ENCODE assay signal across 21 cellular contexts in genomic region chr22:47206819-47207218, GRCh38.
DNase-seq lines count a peak whose midpoint lies in the region; ATAC-seq, FAIRE-seq and TF ChIP-seq lines count a peak whose summit lies in the region.
"Had no signal": no experiment of that assay in that cellular context is flagged by ENCODE, and none has a peak within 500 bp of the region (broad histone marks: within the 10 kb centered on the region; RNA-seq: fewer than 3 reads in every experiment).

No MANE protein-coding gene starts in this region.

- H3K9me3 ChIP-seq in kidney (ENCODE audit: control insufficient read depth in 1 of 2, low read length in 2 of 2) (no peaks in the 10 kb centered on the region), small intestine (ENCODE audit: control insufficient read depth, low read depth) (no peaks in the 10 kb centered on the region), prostate gland (no peaks in the 10 kb centered on the region)
- H3K9me3 ChIP-seq: BLaER1 treated with 17β-estradiol and CSF1 and Interleukin-3, amounts not matched to agents 10 nM and 100 nM had no signal

- H3K27ac ChIP-seq in kidney (ENCODE audit: low read depth in 2 of 2, low read length in 2 of 2), result no peak overlapping the region
- no peak overlapping the region for H3K27ac ChIP-seq in small intestine (ENCODE audit: low read depth in 1 of 2, low read length in 1 of 2)
- no peak overlapping the region for H3K27ac ChIP-seq in prostate gland
- H3K27ac ChIP-seq: BLaER1 treated with 17β-estradiol and CSF1 and Interleukin-3, amounts not matched to agents 10 nM and 100 nM had no signal

- no peaks in the 10 kb centered on the region for H3K9me3 Mint-ChIP-seq in natural killer cell
- no peaks in the 10 kb centered on the region for H3K9me3 Mint-ChIP-seq in natural killer cell treated with Interleukin-12 subunit alpha and Interleukin-12 subunit beta and Interleukin-15 and Interleukin-18, amount 100 ng/mL, for 72 hours
- H3K9me3 Mint-ChIP-seq: CD8-positive, alpha-beta T cell had no signal

- no peak for TF ChIP-seq POLR2A in prostate gland (IDR thresholded peaks at IDR 0.05)

- no peaks in the 10 kb centered on the region for H3K4me1 Mint-ChIP-seq in natural killer cell
- H3K4me1 Mint-ChIP-seq in natural killer cell treated with Interleukin-12 subunit alpha and Interleukin-12 subunit beta and Interleukin-15 and Interleukin-18, amount 100 ng/mL, for 72 hours (ENCODE audit: low read depth in 2 of 2), result no peaks in the 10 kb centered on the region

- H3K4me1 ChIP-seq in kidney (ENCODE audit: control insufficient read depth in 1 of 2, insufficient read depth in 1 of 2, low read depth in 1 of 2, low read length in 2 of 2) (no peaks in the 10 kb centered on the region), small intestine (ENCODE audit: control insufficient read depth in 2 of 2, insufficient read depth in 1 of 2, low read depth in 1 of 2, low read length in 1 of 2) (no peaks in the 10 kb centered on the region), prostate gland (replicated peaks) (no peaks in the 10 kb centered on the region)
- H3K4me1 ChIP-seq: BLaER1 treated with 17β-estradiol and CSF1 and Interleukin-3, amounts not matched to agents 10 nM and 100 nM had no signal

- no peaks in the 10 kb centered on the region for H3K36me3 Mint-ChIP-seq in natural killer cell
- no peaks in the 10 kb centered on the region for H3K36me3 Mint-ChIP-seq in natural killer cell treated with Interleukin-12 subunit alpha and Interleukin-12 subunit beta and Interleukin-15 and Interleukin-18, amount 100 ng/mL, for 72 hours
- H3K36me3 Mint-ChIP-seq: CD8-positive, alpha-beta T cell had no signal

- H3K27me3 Mint-ChIP-seq in natural killer cell (ENCODE audit: low read depth in 2 of 2), result no peaks in the 10 kb centered on the region
- no peaks in the 10 kb centered on the region for H3K27me3 Mint-ChIP-seq in natural killer cell treated with Interleukin-12 subunit alpha and Interleukin-12 subunit beta and Interleukin-15 and Interleukin-18, amount 100 ng/mL, for 72 hours

- H3K27ac Mint-ChIP-seq in natural killer cell, result no peak overlapping the region
- no peak overlapping the region for H3K27ac Mint-ChIP-seq in natural killer cell treated with Interleukin-12 subunit alpha and Interleukin-12 subunit beta and Interleukin-15 and Interleukin-18, amount 100 ng/mL, for 72 hours
- H3K27ac Mint-ChIP-seq: CD8-positive, alpha-beta T cell; HFFc6 had no signal

- FAIRE-seq in kidney (lab: Jason Lieb, UNC) (no peak), small intestine (lab: Jason Lieb, UNC) (no peak)
- FAIRE-seq: GM12892, GM18507, HepG2 had no signal

- H3K27me3 ChIP-seq in small intestine (ENCODE audit: control insufficient read depth in 2 of 2, insufficient read depth in 2 of 2, low read length in 2 of 2) (no peaks in the 10 kb centered on the region), prostate gland (replicated peaks; ENCODE audit: insufficient read depth) (no peaks in the 10 kb centered on the region)
- H3K27me3 ChIP-seq: BLaER1 treated with 17β-estradiol and CSF1 and Interleukin-3, amounts not matched to agents 10 nM and 100 nM had no signal

- no peak overlapping the region for H3K9ac ChIP-seq in kidney (ENCODE audit: low read length in 2 of 2)
- H3K9ac ChIP-seq: BLaER1 treated with 17β-estradiol and CSF1 and Interleukin-3, amounts not matched to agents 10 nM and 100 nM had no signal

- WGBS in small intestine, 3 donors, result 16 to 63% (median 27%) methylated on average over 5 of the region's 5 CpGs
- WGBS in prostate gland, result 83% methylated on average over 5 of the region's 5 CpGs

- TF ChIP-seq CTCF in natural killer cell (IDR thresholded peaks at IDR 0.05), result no peak
- TF ChIP-seq CTCF in kidney (IDR thresholded peaks at IDR 0.05; ENCODE audit: borderline replicate concordance, extremely low read depth, insufficient read depth), result no peak
- no peak for TF ChIP-seq CTCF in prostate gland (IDR thresholded peaks at IDR 0.05)

- no peak overlapping the region for H3K4me3 Mint-ChIP-seq in natural killer cell
- H3K4me3 Mint-ChIP-seq in natural killer cell treated with Interleukin-12 subunit alpha and Interleukin-12 subunit beta and Interleukin-15 and Interleukin-18, amount 100 ng/mL, for 72 hours, result no peak overlapping the region
- H3K4me3 Mint-ChIP-seq: CD8-positive, alpha-beta T cell; HFFc6 had no signal

- ATAC-seq in natural killer cell, result no peak
- no peak for ATAC-seq in natural killer cell treated with Interleukin-12 subunit alpha and Interleukin-12 subunit beta and Interleukin-15 and Interleukin-18, amount 100 ng/mL, for 72 hours
- no peak for ATAC-seq in GM18511 (IDR thresholded peaks at IDR 0.05; ENCODE audit: unreplicated experiment)
- ATAC-seq: CD8-positive, alpha-beta T cell; HepG2 had no signal

- peak; percentile 2 for DNase-seq in natural killer cell
- no peak for DNase-seq in natural killer cell treated with Interleukin-12 subunit alpha and Interleukin-12 subunit beta and Interleukin-15 and Interleukin-18, amount 100 ng/mL, for 72 hours (ENCODE audit: low spot score)
- DNase-seq in kidney, result peak; percentile 18
- peak; percentile 43 for DNase-seq in small intestine
- DNase-seq in prostate gland (ENCODE audit: low spot score), result no peak
- no peak for DNase-seq in NOMO-1 (lab: John Stamatoyannopoulos, UW; ENCODE audit: unreplicated experiment in 2 of 2)
- DNase-seq: DMS53; H7; HFFc6; KBM-7; NCI-H1105 treated with DMSO at 0.1 percent for 48 hours; NCI-H1694; NCI-H748 treated with DMSO at 0.1 percent for 48 hours; NK-92 treated with Interleukin-12 subunit alpha and Interleukin-12 subunit beta, amount 100 ng/mL, for 24 hours; SIG-M5 had no signal

- H3K36me3 ChIP-seq in kidney (ENCODE audit: control insufficient read depth in 1 of 2, insufficient read depth in 2 of 2, low read length in 2 of 2) (no peaks in the 10 kb centered on the region), small intestine (ENCODE audit: control insufficient read depth in 2 of 2, insufficient read depth in 2 of 2, low read length in 2 of 2) (no peaks in the 10 kb centered on the region), prostate gland (no peaks in the 10 kb centered on the region)
- H3K36me3 ChIP-seq: BLaER1 treated with 17β-estradiol and CSF1 and Interleukin-3, amounts not matched to agents 10 nM and 100 nM had no signal

- no peak overlapping the region for H3K4me3 ChIP-seq in kidney (ENCODE audit: low read length in 2 of 2)
- no peak overlapping the region for H3K4me3 ChIP-seq in small intestine (ENCODE audit: low read depth in 1 of 2, low read length in 2 of 2)
- H3K4me3 ChIP-seq in prostate gland, result no peak overlapping the region
- H3K4me3 ChIP-seq: BLaER1 treated with 17β-estradiol and CSF1 and Interleukin-3, amounts not matched to agents 10 nM and 100 nM had no signal

- intact Hi-C loops in natural killer cell (cut with micrococcal nuclease), result no loop called here
- intact Hi-C loops in kidney (cut with DNase I), result no loop called here
- intact Hi-C loops in prostate gland (cut with DNase I), result no loop called here

Comparison
In these comparisons a context has a peak if more than half of its experiments do, and no peak if none do; other contexts are left out.
1. DNase-seq: peak in natural killer cell (single experiment), kidney (single experiment) and small intestine (single experiment); none in natural killer cell treated with Interleukin-12 subunit alpha and Interleukin-12 subunit beta and Interleukin-15 and Interleukin-18, amount 100 ng/mL, for 72 hours (single experiment), prostate gland (single experiment) and NOMO-1 (0 of 2).